In genomic region chr22:43535741-43536140, GRCh38 we compare ENCODE assay signal across 26 cellular contexts.
"Had no signal": no experiment of that assay in that cellular context is flagged by ENCODE, and none has a peak within 500 bp of the region (broad histone marks: within the 10 kb centered on the region; RNA-seq: fewer than 3 reads in every experiment).

No MANE protein-coding gene starts in this region.

- H3K9me3 ChIP-seq: left lung, neutrophil, prostate gland had no signal

- H3K4me3 ChIP-seq: adrenal gland, left lung, lung, ovary, prostate gland, skin epidermis, tibial artery had no signal

- FAIRE-seq: astrocyte, frontal cortex had no signal

- H3K4me1 ChIP-seq: adrenal gland, left lung, prostate gland, tibial artery had no signal

- DNase-seq: activated CD4-positive, alpha-beta T cell treated with anti-CD3 and anti-CD28 coated beads for 4 hours; activated CD4-positive, alpha-beta T cell treated with anti-CD3 and anti-CD28 coated beads, Interleukin-2, amount 50 U/mL, for 4 hours; activated effector memory CD4-positive, alpha-beta T cell treated with Interleukin-2 at 50 U/mL for 16 hours; activated naive CD4-positive, alpha-beta T cell treated with anti-CD3 and anti-CD28 coated beads for 36 hours; activated naive CD8-positive, alpha-beta T cell treated with anti-CD3 and anti-CD28 coated beads for 36 hours; activated T-cell treated with anti-CD3 and anti-CD28 coated beads for 4 hours; brain microvascular endothelial cell; dermis blood vessel endothelial cell; effector CD4-positive, alpha-beta T cell; ovary; retina; stimulated activated CD4-positive, alpha-beta T cell treated with anti-CD3 and anti-CD28 coated beads, Interleukin-12 subunit alpha, Interleukin-12 subunit beta, amount 100 ng/mL, for 4 hours; stimulated activated CD4-positive, alpha-beta T cell treated with anti-CD3 and anti-CD28 coated beads, Interleukin-4, amount 100 ng/mL, for 1 hour; stimulated activated naive CD8-positive, alpha-beta T cell treated with anti-CD3 and anti-CD28 coated beads, Interleukin-15, Interleukin-2, amounts not matched to agents 100 U/mL and 50 U/mL, for 24 hours; substantia nigra; T-helper 1 cell; tibial artery had no signal

- H3K27ac ChIP-seq: adrenal gland, brain microvascular endothelial cell, left lung, neutrophil, ovary, prostate gland, skin epidermis, tibial artery, VCaP had no signal

- H3K27me3 ChIP-seq: adrenal gland, brain microvascular endothelial cell, neutrophil, ovary, tibial artery had no signal

- H3K36me3 ChIP-seq: adrenal gland, brain microvascular endothelial cell, neutrophil, ovary, prostate gland had no signal
